ENCODE assay signal across 1 cellular context in genomic region chr6:31541658-31542521, GRCh38.
TF ChIP-seq lines count a peak whose summit lies in the region.

DDX39B (minus strand) TSS chr6:31542003; CDS start chr6:31540532, 1,471 bp downstream.

TF ChIP-seq in HepG2, 621 proteins besides CTCF, POLR2A, EP300 and RAD21 (continued from another document and continues in another):
- peak; percentile 39 for TF ChIP-seq ZNF800 (CRISPR knock-in tag; IDR thresholded peaks at IDR 0.05)
- peak; percentile 84 for TF ChIP-seq ZNF142 (CRISPR knock-in tag; IDR thresholded peaks at IDR 0.05)
- TF ChIP-seq CBX5 (CRISPR knock-in tag; IDR thresholded peaks at IDR 0.05; ENCODE audit: borderline replicate concordance): peak; percentile 91
- TF ChIP-seq FLYWCH1 (CRISPR knock-in tag; IDR thresholded peaks at IDR 0.05): no peak
- TF ChIP-seq TOPORS (CRISPR knock-in tag; IDR thresholded peaks at IDR 0.05): no peak; the same call in 1 of the 2 replicates
- peak; percentile 85; the same call in 1 of the 2 replicates for TF ChIP-seq ZNF367 (CRISPR knock-in tag; IDR thresholded peaks at IDR 0.05; ENCODE audit: borderline replicate concordance)
- 0 out of 2 replicates have a peak, but pooled peaks have one; percentile 87 for TF ChIP-seq SMAD9 (CRISPR knock-in tag; IDR thresholded peaks at IDR 0.05)
- peak; percentile 98 for TF ChIP-seq E2F1 (CRISPR knock-in tag; IDR thresholded peaks at IDR 0.05)
- TF ChIP-seq ZNF3 (CRISPR knock-in tag; IDR thresholded peaks at IDR 0.05): no peak; the same call in 1 of the 2 replicates
- peak; percentile 83 for TF ChIP-seq SNAI1 (CRISPR knock-in tag; IDR thresholded peaks at IDR 0.05; ENCODE audit: borderline replicate concordance)
- peak; percentile 89 for TF ChIP-seq RARG (CRISPR knock-in tag; IDR thresholded peaks at IDR 0.05; ENCODE audit: low read depth)
- TF ChIP-seq SNAPC4 (CRISPR knock-in tag; IDR thresholded peaks at IDR 0.05): peak; percentile 74
- no peak; the same call in 1 of the 2 replicates for TF ChIP-seq NCOA1 (CRISPR knock-in tag; IDR thresholded peaks at IDR 0.05)
- TF ChIP-seq ZNF329 (CRISPR knock-in tag; IDR thresholded peaks at IDR 0.05; ENCODE audit: low read depth): no peak; the same call in 1 of the 2 replicates
- TF ChIP-seq SALL1 (CRISPR knock-in tag; IDR thresholded peaks at IDR 0.05): peak; percentile 77
- TF ChIP-seq ZNF784 (CRISPR knock-in tag; IDR thresholded peaks at IDR 0.05; ENCODE audit: borderline replicate concordance): peak; percentile 96
- peak; percentile 88 for TF ChIP-seq ATF7-NPFF (CRISPR knock-in tag; IDR thresholded peaks at IDR 0.05; ENCODE audit: low read depth)
- TF ChIP-seq ZZZ3 (CRISPR knock-in tag; IDR thresholded peaks at IDR 0.05; ENCODE audit: borderline replicate concordance): peak; percentile 100
- peak; percentile 57; the same call in 1 of the 2 replicates for TF ChIP-seq ZNF317 (CRISPR knock-in tag; IDR thresholded peaks at IDR 0.05)
- TF ChIP-seq ARID3A (IDR thresholded peaks at IDR 0.05; ENCODE audit: low read depth, low read length): 0 out of 2 replicates have a peak, but pooled peaks have one; percentile 6
- TF ChIP-seq DNMT3B (CRISPR knock-in tag; conservative IDR thresholded peaks at IDR 0.05): no peak; the same call in none of the 2 replicates
- no peak for TF ChIP-seq MTA3 (CRISPR knock-in tag; IDR thresholded peaks at IDR 0.05)
- peak; percentile 89; the same call in 1 of the 2 replicates for TF ChIP-seq SMAD1 (CRISPR knock-in tag; IDR thresholded peaks at IDR 0.05; ENCODE audit: borderline replicate concordance, low read depth)
- TF ChIP-seq ZBTB20 (CRISPR knock-in tag; IDR thresholded peaks at IDR 0.05; ENCODE audit: borderline replicate concordance, low read depth): peak; percentile 85
- TF ChIP-seq ZBTB34 (CRISPR knock-in tag; IDR thresholded peaks at IDR 0.05): peak; percentile 61; the same call in 1 of the 2 replicates
